Comparison of ENCODE assay signal across 36 cellular contexts in genomic region chr3:81916890-81917289, GRCh38.
"Had no signal": no experiment of that assay in that cellular context is flagged by ENCODE, and none has a peak within 500 bp of the region (broad histone marks: within the 10 kb centered on the region; RNA-seq: fewer than 3 reads in every experiment).

No MANE protein-coding gene starts in this region.

- H3K27ac ChIP-seq: brain microvascular endothelial cell, Peyer's patch, SJSA1, WERI-Rb-1 had no signal

- H3K4me3 ChIP-seq: Peyer's patch, SJSA1 had no signal

- ATAC-seq: activated CD8-positive, alpha-beta memory T cell treated with anti-CD3 and anti-CD28 coated beads, Interleukin-2, amount 10 ng/mL, durations not matched to agents 7 days and 5 days; activated T-cell treated with anti-CD3 and anti-CD28 coated beads, Interleukin-2, amount 50 U/mL, for 72 hours; activated T-helper 17 cell treated with anti-CD3 and anti-CD28 coated beads, Interleukin-2, amount 50 U/mL, for 72 hours; PC-3 had no signal

- H3K4me1 ChIP-seq: Peyer's patch, SJSA1 had no signal

- H3K9me3 ChIP-seq: Peyer's patch, SJSA1 had no signal

- DNase-seq: activated CD4-positive, alpha-beta memory T cell treated with anti-CD3 and anti-CD28 coated beads, Interleukin-2, amount 10 ng/mL, durations not matched to agents 7 days and 5 days; activated CD4-positive, alpha-beta T cell treated with anti-CD3 and anti-CD28 coated beads for 1 hour; activated CD4-positive, alpha-beta T cell treated with anti-CD3 and anti-CD28 coated beads for 48 hours; activated CD4-positive, CD25-positive, alpha-beta regulatory T cell; activated CD8-positive, alpha-beta memory T cell treated with anti-CD3 and anti-CD28 coated beads for 24 hours; activated CD8-positive, alpha-beta memory T cell treated with anti-CD3 and anti-CD28 coated beads, Interleukin-2, amount 10 ng/mL, durations not matched to agents 7 days and 5 days; activated effector memory CD4-positive, alpha-beta T cell treated with anti-CD3 and anti-CD28 coated beads, Interleukin-2, amount 50 U/mL, for 16 hours; activated naive CD4-positive, alpha-beta T cell; activated naive CD4-positive, alpha-beta T cell treated with anti-CD3 and anti-CD28 coated beads, Interleukin-2, amount 50 U/mL, for 16 hours; activated naive CD8-positive, alpha-beta T cell treated with anti-CD3 and anti-CD28 coated beads for 36 hours; activated T-cell treated with anti-CD3 and anti-CD28 coated beads, Interleukin-2, amount 50 U/mL, for 1 hour; activated T-cell treated with anti-CD3 and anti-CD28 coated beads, Interleukin-2, amount 50 U/mL, for 72 hours; amniotic stem cell; aorta; brain microvascular endothelial cell; central memory CD4-positive, alpha-beta T cell; NCI-H1105; NCI-H1436; NCI-H1694; NCI-H1930; NCI-H2081 treated with DMSO at 0.1 percent for 48 hours; NCI-H226; NCI-H446 treated with DMSO at 0.1 percent for 48 hours; NCI-H524 treated with DMSO at 0.1 percent for 48 hours; NK-92 treated with Interleukin-12 subunit alpha and Interleukin-12 subunit beta, amount 100 ng/mL, for 24 hours; PC-3; Peyer's patch; RPMI8226; SHP77 treated with DMSO at 0.1 percent for 48 hours; SW 1271; T-helper 1 cell; T-helper 2 cell; T-helper 9 cell; WERI-Rb-1 had no signal

- H3K36me3 ChIP-seq: brain microvascular endothelial cell, Peyer's patch, SJSA1, WERI-Rb-1 had no signal

- H3K27me3 ChIP-seq: brain microvascular endothelial cell, Peyer's patch, SJSA1 had no signal
